16 cellular contexts compared by ENCODE assay signal in the genomic region with DNA sequence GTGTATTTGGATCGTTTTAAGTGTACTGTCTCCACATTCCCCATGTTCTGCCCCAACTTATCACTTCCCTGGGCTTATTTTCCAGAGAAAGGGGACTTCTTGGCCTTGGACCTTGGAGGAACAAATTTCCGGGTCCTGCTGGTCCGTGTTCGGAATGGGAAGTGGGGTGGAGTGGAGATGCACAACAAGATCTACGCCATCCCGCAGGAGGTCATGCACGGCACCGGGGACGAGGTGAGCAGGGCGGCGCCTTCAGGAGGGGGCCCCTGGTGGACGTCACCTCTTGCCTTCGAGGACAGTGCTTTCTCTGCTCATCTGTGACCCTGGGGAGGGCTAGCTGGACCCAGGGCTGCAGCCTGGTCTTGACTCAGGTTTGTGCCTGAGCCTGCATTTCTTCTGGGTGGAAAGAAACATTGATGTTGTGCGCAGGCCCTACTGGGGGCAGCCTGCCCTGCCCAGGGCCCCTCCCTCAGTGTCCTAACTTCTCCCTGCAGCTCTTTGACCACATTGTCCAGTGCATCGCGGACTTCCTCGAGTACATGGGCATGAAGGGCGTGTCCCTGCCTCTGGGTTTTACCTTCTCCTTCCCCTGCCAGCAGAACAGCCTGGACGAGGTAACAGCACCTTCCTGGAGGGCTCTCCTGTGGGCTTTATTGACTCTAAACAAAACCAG. TPM values are rescaled to one million over a fixed set of nuclear protein-coding genes. Genes with fewer than 3 reads are reported as not detected.
DNase-seq lines count a peak whose midpoint lies in the region; ATAC-seq and TF ChIP-seq lines count a peak whose summit lies in the region.
"Had no signal": no experiment of that assay in that cellular context is flagged by ENCODE, and none has a peak within 500 bp of the region (broad histone marks: within the 10 kb centered on the region; RNA-seq: fewer than 3 reads in every experiment).

No MANE protein-coding gene starts in this region.

- H3K79me2 ChIP-seq in HCT116 (ENCODE audit: insufficient read depth, low read length), result no peaks in the 10 kb centered on the region

- H3K27ac ChIP-seq in HCT116 (ENCODE audit: low read depth, low read length) (no peak overlapping the region), neutrophil (peak overlapping the region; percentile 30), aorta (ENCODE audit: low read depth in 1 of 2, low read length in 2 of 2) (no peak overlapping the region)
- H3K27ac ChIP-seq: 22Rv1, A549, C4-2B had no signal

- no peak for TF ChIP-seq RAD21 in HCT116 (IDR thresholded peaks at IDR 0.05; ENCODE audit: low read depth)

- no peaks in the 10 kb centered on the region for H3K9me3 Mint-ChIP-seq in activated CD8-positive, alpha-beta memory T cell treated with anti-CD3 and anti-CD28 coated beads, Interleukin-2, amount 10 ng/mL, durations not matched to agents 7 days and 5 days (ENCODE audit: low read depth)
- no peaks in the 10 kb centered on the region for H3K9me3 Mint-ChIP-seq in activated CD4-positive, alpha-beta memory T cell treated with anti-CD3 and anti-CD28 coated beads for 36 hours
- H3K9me3 Mint-ChIP-seq: CD4-positive, alpha-beta memory T cell; H9 had no signal

- H3K9ac ChIP-seq in HCT116 (ENCODE audit: low read length), result no peak overlapping the region

- no peak for TF ChIP-seq CTCF in HCT116 (IDR thresholded peaks at IDR 0.05 in 2 of 3, conservative IDR thresholded peaks at IDR 0.05 in 1 of 3; ENCODE audit: borderline replicate concordance in 1 of 3, insufficient read depth in 1 of 3, low read depth in 2 of 3, low read length in 2 of 3)
- no peak for TF ChIP-seq CTCF in neutrophil (IDR thresholded peaks at IDR 0.05)

- intact Hi-C loops in HCT116 (cut with micrococcal nuclease) (no loop called here), aorta (cut with DNase I) (no loop called here)
- intact Hi-C loops in activated CD4-positive, alpha-beta memory T cell treated with anti-CD3 and anti-CD28 coated beads for 36 hours (cut with micrococcal nuclease), result no loop called here

- H3K27ac Mint-ChIP-seq in activated CD8-positive, alpha-beta memory T cell treated with anti-CD3 and anti-CD28 coated beads, Interleukin-2, amount 10 ng/mL, durations not matched to agents 7 days and 5 days, result no peak overlapping the region
- no peak overlapping the region for H3K27ac Mint-ChIP-seq in activated CD4-positive, alpha-beta memory T cell treated with anti-CD3 and anti-CD28 coated beads for 36 hours
- H3K27ac Mint-ChIP-seq: H9 had no signal

- ATAC-seq in activated CD8-positive, alpha-beta memory T cell treated with anti-CD3 and anti-CD28 coated beads, Interleukin-2, amount 10 ng/mL, durations not matched to agents 7 days and 5 days, result no peak
- ATAC-seq in HCT116, result 0 out of 2 replicates have a peak, but pooled peaks have one; percentile 17
- peak; percentile 27 for ATAC-seq in aorta (ENCODE audit: low FRiP score)
- ATAC-seq: A549 had no signal

- no peak overlapping the region for H2AFZ ChIP-seq in HCT116 (ENCODE audit: low read depth, low read length, poor library complexity, severe bottlenecking)

- CTCF ChIA-PET in activated CD8-positive, alpha-beta memory T cell treated with anti-CD3 and anti-CD28 coated beads, Interleukin-2, amount 10 ng/mL, durations not matched to agents 7 days and 5 days (lab: Charles Lee), result interaction anchor here (1.6 kb wide), 1 partner anchor 166 kb away, joined by 5 read pairs; no protein-coding TSS in a partner anchor
- CTCF ChIA-PET in HCT116 (lab: Charles Lee), result no interaction called here
- CTCF ChIA-PET in activated CD4-positive, alpha-beta memory T cell treated with anti-CD3 and anti-CD28 coated beads for 36 hours (lab: Charles Lee), result interaction anchor here (0.8 kb wide), 1 partner anchor 166 kb away, joined by 3 read pairs; no protein-coding TSS in a partner anchor

- RAD21 ChIA-PET in HCT116 (lab: Charles Lee; ENCODE audit: low non-redundant PET in 1 of 2, low total read pairs in 2 of 2, uncharacterized antibody in 2 of 2, unreplicated experiment in 2 of 2), result no interaction called here

- no peak overlapping the region for H3K4me3 Mint-ChIP-seq in activated CD8-positive, alpha-beta memory T cell treated with anti-CD3 and anti-CD28 coated beads, Interleukin-2, amount 10 ng/mL, durations not matched to agents 7 days and 5 days
- H3K4me3 Mint-ChIP-seq in activated CD4-positive, alpha-beta memory T cell treated with anti-CD3 and anti-CD28 coated beads for 36 hours, result no peak overlapping the region
- H3K4me3 Mint-ChIP-seq: CD4-positive, alpha-beta memory T cell; H9 had no signal

- no peak for TF ChIP-seq POLR2A in HCT116 (IDR thresholded peaks at IDR 0.05; ENCODE audit: borderline replicate concordance, extremely low read depth, insufficient read depth, insufficient read length)

- peak; percentile 37 for DNase-seq in activated CD8-positive, alpha-beta memory T cell treated with anti-CD3 and anti-CD28 coated beads, Interleukin-2, amount 50 U/mL, for 48 hours
- DNase-seq in activated CD8-positive, alpha-beta memory T cell treated with anti-CD3 and anti-CD28 coated beads, Interleukin-2, amount 10 ng/mL, durations not matched to agents 7 days and 5 days, result no peak
- no peak for DNase-seq in HCT116 (ENCODE audit: low read depth, low spot score)
- DNase-seq in aorta, result no peak
- no peak for DNase-seq in activated CD4-positive, alpha-beta memory T cell treated with anti-CD3 and anti-CD28 coated beads for 36 hours
- DNase-seq in T-helper 9 cell, result no peak
- DNase-seq: AML-193; CD4-positive, alpha-beta memory T cell; DMS153; DMS79; GDM1; H9 had no signal

- H3K9me2 ChIP-seq in HCT116 (ENCODE audit: insufficient read depth), result no peaks in the 10 kb centered on the region

- H3K4me1 Mint-ChIP-seq in activated CD8-positive, alpha-beta memory T cell treated with anti-CD3 and anti-CD28 coated beads, Interleukin-2, amount 10 ng/mL, durations not matched to agents 7 days and 5 days, result no peaks in the 10 kb centered on the region
- no peaks in the 10 kb centered on the region for H3K4me1 Mint-ChIP-seq in activated CD4-positive, alpha-beta memory T cell treated with anti-CD3 and anti-CD28 coated beads for 36 hours (ENCODE audit: low read depth)
- H3K4me1 Mint-ChIP-seq: CD4-positive, alpha-beta memory T cell; H9 had no signal

- H3K4me3 ChIP-seq in HCT116 (replicated peaks in 1 of 2; ENCODE audit: low read depth in 1 of 2, low read length in 2 of 2) (no peak overlapping the region), neutrophil (ENCODE audit: low read depth in 1 of 2, low read length in 1 of 2) (no peak overlapping the region), aorta (ENCODE audit: low read length in 2 of 2) (no peak overlapping the region)
- H3K4me3 ChIP-seq: A549 had no signal

- 93 to 94% methylated on average over 19 of the region's 19 CpGs for WGBS in aorta, 2 donors

- BruUV-seq in HCT116 (replicated peaks; lab: Mats Ljungman, UMichigan), result no TSS peak

- H4K20me1 ChIP-seq in HCT116 (ENCODE audit: insufficient read depth), result no peaks in the 10 kb centered on the region

- no peak overlapping the region for H3K4me2 ChIP-seq in HCT116 (ENCODE audit: low read length)
- H3K4me2 ChIP-seq: A549 had no signal

- no peaks in the 10 kb centered on the region for H3K27me3 ChIP-seq in HCT116 (ENCODE audit: insufficient read depth, low read length)
- no peaks in the 10 kb centered on the region for H3K27me3 ChIP-seq in neutrophil
- no peaks in the 10 kb centered on the region for H3K27me3 ChIP-seq in aorta (ENCODE audit: control insufficient read depth in 1 of 2, insufficient read depth in 2 of 2, low read length in 1 of 2)

- H3K27me3 Mint-ChIP-seq in activated CD8-positive, alpha-beta memory T cell treated with anti-CD3 and anti-CD28 coated beads, Interleukin-2, amount 10 ng/mL, durations not matched to agents 7 days and 5 days, result no peaks in the 10 kb centered on the region
- H3K27me3 Mint-ChIP-seq in activated CD4-positive, alpha-beta memory T cell treated with anti-CD3 and anti-CD28 coated beads for 36 hours, result no peaks in the 10 kb centered on the region
- H3K27me3 Mint-ChIP-seq: CD4-positive, alpha-beta memory T cell had no signal

- POLR2A ChIA-PET in HCT116 (lab: Charles Lee), result no interaction called here
- POLR2A ChIA-PET in activated CD4-positive, alpha-beta memory T cell treated with anti-CD3 and anti-CD28 coated beads for 36 hours (lab: Charles Lee), result no interaction called here

- H3K9me3 ChIP-seq in HCT116 (ENCODE audit: control insufficient read depth in 1 of 2, insufficient read depth in 1 of 2, low read depth in 1 of 2, low read length in 2 of 2), result no peaks in the 10 kb centered on the region
- no peaks in the 10 kb centered on the region for H3K9me3 ChIP-seq in neutrophil
- H3K9me3 ChIP-seq in aorta (ENCODE audit: control insufficient read depth, low read length), result no peaks in the 10 kb centered on the region
- H3K9me3 ChIP-seq: A549 had no signal

- H3K4me1 ChIP-seq in HCT116 (ENCODE audit: control insufficient read depth in 1 of 2, insufficient read depth in 2 of 2, low read length in 2 of 2) (no peaks in the 10 kb centered on the region), neutrophil (ENCODE audit: control insufficient read depth in 1 of 2, insufficient read depth in 1 of 2, low read depth in 1 of 2, low read length in 1 of 2) (peaks cover 48 to 65% of the 10 kb centered on the region in 2 experiments), aorta (ENCODE audit: control insufficient read depth in 1 of 2, insufficient read depth in 2 of 2, low read length in 2 of 2) (no peaks in the 10 kb centered on the region)
- H3K4me1 ChIP-seq: A549 had no signal

- peaks cover 41 to 84% of the 10 kb centered on the region in 2 experiments for H3K36me3 ChIP-seq in HCT116 (ENCODE audit: control insufficient read depth in 1 of 2, insufficient read depth in 2 of 2, low read length in 2 of 2)
- peaks cover 100% of the 10 kb centered on the region for H3K36me3 ChIP-seq in neutrophil
- H3K36me3 ChIP-seq in aorta (ENCODE audit: control insufficient read depth in 1 of 2, insufficient read depth in 2 of 2, low read length in 1 of 2), result peaks cover 4 to 9% of the 10 kb centered on the region in 2 donors

- peaks cover 30% of the 10 kb centered on the region for H3K36me3 Mint-ChIP-seq in activated CD8-positive, alpha-beta memory T cell treated with anti-CD3 and anti-CD28 coated beads, Interleukin-2, amount 10 ng/mL, durations not matched to agents 7 days and 5 days
- H3K36me3 Mint-ChIP-seq in activated CD4-positive, alpha-beta memory T cell treated with anti-CD3 and anti-CD28 coated beads for 36 hours, result peaks cover 64% of the 10 kb centered on the region

TF ChIP-seq in HCT116, 20 proteins besides CTCF, POLR2A, EP300 and RAD21 (continues in another document):
- TF ChIP-seq EZH2phosphoT487 (IDR thresholded peaks at IDR 0.05; ENCODE audit: borderline replicate concordance), result no peak
- no peak for TF ChIP-seq POLR2AphosphoS5 (IDR thresholded peaks at IDR 0.05; ENCODE audit: low read depth, low read length)

RNA-seq across cellular contexts. Expression of a gene that starts 47.8 kb away (rescaled TPM):
- total RNA-seq in activated CD8-positive, alpha-beta memory T cell treated with anti-CD3 and anti-CD28 coated beads, Interleukin-2, amount 10 ng/mL, durations not matched to agents 7 days and 5 days, result 10 to 100 TPM; 32.2 to 45.8 TPM
- total RNA-seq in HCT116 (2021; ENCODE audit: unreplicated experiment) (42.5 TPM), aorta (10 to 100 TPM; 23.5 to 26.4 TPM)
- 53.6 and 66.0 TPM in 2 replicates for polyA plus RNA-seq in HCT116 (2012)
- polyA plus RNA-seq in aorta, result 1 to 10 TPM; 1.1 to 4.3 TPM
- total RNA-seq in activated CD4-positive, alpha-beta memory T cell treated with anti-CD3 and anti-CD28 coated beads for 36 hours, result 10 to 100 TPM; 53.5 to 53.7 TPM
